6 cellular contexts compared by ENCODE assay signal in the genomic region with DNA sequence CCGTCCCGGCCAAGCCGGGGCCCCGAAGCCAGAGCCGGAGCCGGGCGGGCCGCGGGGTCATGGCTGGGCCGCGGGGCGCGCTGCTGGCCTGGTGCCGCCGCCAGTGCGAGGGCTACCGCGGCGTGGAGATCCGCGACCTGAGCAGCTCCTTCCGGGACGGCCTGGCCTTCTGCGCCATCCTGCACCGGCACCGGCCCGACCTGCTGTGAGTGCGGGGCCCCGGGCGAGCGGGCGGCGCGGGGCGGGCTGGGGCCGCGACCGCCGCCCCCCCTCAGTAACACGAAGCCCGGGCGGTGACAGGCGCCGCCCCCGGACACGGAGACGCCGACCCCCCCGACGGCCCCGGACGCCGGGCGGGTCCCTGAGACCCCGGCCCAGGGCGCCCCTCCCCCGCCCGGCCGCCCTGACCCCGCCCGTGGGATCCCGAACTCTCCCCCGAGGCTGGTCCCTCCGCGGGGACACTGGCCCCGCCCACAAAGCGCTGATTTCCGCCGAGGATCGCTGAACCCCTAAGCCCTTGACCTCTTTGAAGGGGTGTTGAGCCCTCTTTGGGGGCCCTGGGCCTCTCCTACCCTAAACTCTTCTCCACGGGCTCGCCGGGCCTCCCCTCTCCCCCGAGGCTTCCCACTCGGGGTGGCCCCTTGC. TPM values are rescaled to one million over a fixed set of nuclear protein-coding genes. Genes with fewer than 3 reads are reported as not detected.
DNase-seq lines count a peak whose midpoint lies in the region; ATAC-seq and TF ChIP-seq lines count a peak whose summit lies in the region.

No MANE protein-coding gene starts in this region.

- no peaks in the 10 kb centered on the region for H3K27me3 Mint-ChIP-seq in neural crest cell (ENCODE audit: low read depth)

- no peaks in the 10 kb centered on the region for H3K36me3 ChIP-seq in KMS-11 (ENCODE audit: insufficient read depth)
- no peaks in the 10 kb centered on the region for H3K36me3 ChIP-seq in brain microvascular endothelial cell (replicated peaks)

- H4K20me1 ChIP-seq in KMS-11 (ENCODE audit: insufficient read depth), result no peaks in the 10 kb centered on the region

- no peaks in the 10 kb centered on the region for H3K79me2 ChIP-seq in KMS-11 (ENCODE audit: insufficient read depth, low read depth)

- peaks cover 50% of the 10 kb centered on the region for H3K4me1 Mint-ChIP-seq in neural crest cell

- H3K4me3 ChIP-seq in KMS-11 (IDR thresholded peaks at IDR 0.05; ENCODE audit: insufficient read depth, low read depth, low read length) (no peak overlapping the region), brain microvascular endothelial cell (ENCODE audit: low read depth, low read length) (peak overlapping the region; percentile 69)

- H3K4me3 Mint-ChIP-seq in neural crest cell, result peak overlapping the region; percentile 88

- H3K27ac ChIP-seq in KMS-11, result no peak overlapping the region
- peak overlapping the region; percentile 95 for H3K27ac ChIP-seq in brain microvascular endothelial cell

- no peak overlapping the region for H3K27ac Mint-ChIP-seq in neural crest cell (ENCODE audit: unreplicated experiment)

- DNase-seq in brain microvascular endothelial cell (no peak), neural crest cell (ENCODE audit: low read depth, low spot score) (no peak), DMS153 (lab: John Stamatoyannopoulos, UW) (no peak), left lobe of liver (ENCODE audit: low spot score) (no peak)

- H3K4me1 ChIP-seq in KMS-11 (ENCODE audit: low read depth, poor library complexity, severe bottlenecking), result peaks cover 18% of the 10 kb centered on the region

- H3K9me3 Mint-ChIP-seq in neural crest cell, result no peaks in the 10 kb centered on the region

- TF ChIP-seq CTCF in KMS-11 (conservative IDR thresholded peaks at IDR 0.05; ENCODE audit: low read depth, low read length), result no peak
- TF ChIP-seq CTCF in brain microvascular endothelial cell (IDR thresholded peaks at IDR 0.05; ENCODE audit: low read depth, low read length, missing control alignments), result no peak
- no peak for TF ChIP-seq CTCF in neural crest cell (conservative IDR thresholded peaks at IDR 0.05)

- no peaks in the 10 kb centered on the region for H3K36me3 Mint-ChIP-seq in neural crest cell (ENCODE audit: low read depth)

- in situ Hi-C loops in brain microvascular endothelial cell (cut with HindIII; ENCODE audit: low pct_ligation_motif_present, low sequenced_read_pairs), result no loop called here

- H3K4me2 ChIP-seq in KMS-11, result peak overlapping the region; percentile 89

- H2AFZ ChIP-seq in KMS-11 (ENCODE audit: low read depth), result peak overlapping the region; percentile 54

- peak; percentile 32 for ATAC-seq in GM19023 (IDR thresholded peaks at IDR 0.05; ENCODE audit: unreplicated experiment)
- ATAC-seq in left lobe of liver, result no peak

- peak overlapping the region; percentile 64; the same call in 1 of the 2 replicates for H3K9ac ChIP-seq in KMS-11

- H3K27me3 ChIP-seq in KMS-11 (ENCODE audit: insufficient read depth, low read depth) (no peaks in the 10 kb centered on the region), brain microvascular endothelial cell (replicated peaks) (no peaks in the 10 kb centered on the region)

RNA-seq across cellular contexts. Expression of a gene that starts 0.4 kb away (rescaled TPM):
- total RNA-seq in neural crest cell (49.1 and 54.4 TPM in 2 replicates), left lobe of liver (9.5 TPM)

RNA-seq across cellular contexts. Expression of a gene that starts 46.9 kb away (rescaled TPM):
- 0.79 and 1.5 TPM in 2 replicates for total RNA-seq in neural crest cell
- 0.25 TPM for total RNA-seq in left lobe of liver

RNA-seq across cellular contexts. Expression of a gene that starts 47.0 kb away (rescaled TPM):
- total RNA-seq in neural crest cell, result 137 and 143 TPM in 2 replicates
- total RNA-seq in left lobe of liver, result 64.2 TPM

RNA-seq across cellular contexts. Expression of a gene that starts 57.3 kb away (rescaled TPM):
- total RNA-seq in neural crest cell (725 and 748 TPM in 2 replicates), left lobe of liver (136 TPM)
